In genomic region chr1:54152696-54153095, GRCh38 we compare ENCODE assay signal across 25 cellular contexts. TPM values are rescaled to one million over a fixed set of nuclear protein-coding genes. Genes with fewer than 3 reads are reported as not detected.
DNase-seq lines count a peak whose midpoint lies in the region; ATAC-seq, FAIRE-seq and TF ChIP-seq lines count a peak whose summit lies in the region.
"Had no signal": no experiment of that assay in that cellular context is flagged by ENCODE, and none has a peak within 500 bp of the region (broad histone marks: within the 10 kb centered on the region; RNA-seq: fewer than 3 reads in every experiment).

CDCP2 (minus strand) TSS chr1:54153000; CDS start chr1:54152922, 78 bp downstream.

- FAIRE-seq in A549 (lab: Jason Lieb, UNC): no peak
- FAIRE-seq: K562 had no signal

- H3K27me3 ChIP-seq in NT2/D1 (ENCODE audit: insufficient read depth, insufficient read length) (no peaks in the 10 kb centered on the region), fibroblast of lung (ENCODE audit: control insufficient read depth, insufficient read depth, low read length) (peaks cover 3% of the 10 kb centered on the region), parathyroid adenoma (ENCODE audit: control insufficient read depth, insufficient read depth, low read length) (no peaks in the 10 kb centered on the region)

- POLR2A ChIA-PET in A549 (lab: Yijun Ruan, JAX): no interaction called here

- H3K4me1 ChIP-seq in A549 (peaks cover 13% of the 10 kb centered on the region), NT2/D1 (ENCODE audit: insufficient read depth, insufficient read length) (peaks cover 9% of the 10 kb centered on the region), fibroblast of lung (ENCODE audit: control insufficient read depth, extremely low read depth, insufficient read depth, low read length) (no peaks in the 10 kb centered on the region), parathyroid adenoma (no peaks in the 10 kb centered on the region)
- H3K4me1 ChIP-seq: prostate gland had no signal

- H3K27me3 Mint-ChIP-seq in activated T-cell treated with anti-CD3 and anti-CD28 coated beads, Interleukin-2, amount 50 U/mL, for 4 hours (ENCODE audit: low read depth): no peaks in the 10 kb centered on the region
- H3K27me3 Mint-ChIP-seq: activated naive CD4-positive, alpha-beta T cell treated with anti-CD3 and anti-CD28 coated beads, Interleukin-2, amount 50 U/mL, for 24 hours; dendritic cell treated with granulocyte-macrophage colony-stimulating factor and Interleukin-4, amounts not matched to agents 40 ng/mL and 50 ng/mL, for 4 days; naive thymus-derived CD8-positive, alpha-beta T cell; stimulated activated memory B cell treated with anti-CD40 and anti-IgM and Interleukin-4, amounts not matched to agents 10 μg/mL and 1 μg/mL and 100 μg/mL, for 72 hours; type B pancreatic cell had no signal

- WGBS in A549 (ENCODE audit: missing lambda C conversion rate): 81% methylated on average over 5 of the region's 5 CpGs

- no peak for TF ChIP-seq EP300 in A549 (IDR thresholded peaks at IDR 0.05)

- TF ChIP-seq RAD21 in A549 (conservative IDR thresholded peaks at IDR 0.05 in 1 of 2, IDR thresholded peaks at IDR 0.05 in 1 of 2): no peak

- H4K20me1 ChIP-seq in fibroblast of lung (ENCODE audit: control insufficient read depth, extremely low read depth, insufficient read depth, low read length): no peaks in the 10 kb centered on the region

- no peak for TF ChIP-seq POLR2A in A549 (IDR thresholded peaks at IDR 0.05; ENCODE audit: low read length)

- CTCF ChIA-PET in A549 (lab: Yijun Ruan, JAX): interaction anchor here (1.5 kb wide), 1 partner anchor 253 kb away, joined by 3 read pairs; the partner anchor contains the start of gene SSBP3

- TF ChIP-seq CTCF in A549 (IDR thresholded peaks at IDR 0.05) (no peak), fibroblast of lung (conservative IDR thresholded peaks at IDR 0.05 in 1 of 2, IDR thresholded peaks at IDR 0.05 in 1 of 2; ENCODE audit: low read depth in 1 of 2, low read length in 2 of 2) (no peak), parathyroid adenoma (IDR thresholded peaks at IDR 0.05) (no peak)

- DNase-seq in A549 (ENCODE audit: low read depth in 1 of 2, low spot score in 1 of 2) (no peak), NT2/D1 (ENCODE audit: low read depth, low spot score) (no peak), fibroblast of lung (ENCODE audit: low read depth in 2 of 2) (no peak), NCI-H187 treated with DMSO at 0.1 percent for 48 hours (lab: John Stamatoyannopoulos, UW) (no peak), germinal center (ENCODE audit: low spot score) (no peak)
- DNase-seq in activated T-cell treated with anti-CD3 and anti-CD28 coated beads, Interleukin-2, amount 50 U/mL, for 4 hours: no peak
- DNase-seq: activated T-cell treated with anti-CD3 and anti-CD28 coated beads, Interleukin-2, amount 50 U/mL, for 72 hours; DMS79 treated with DMSO at 0.1 percent for 48 hours; naive thymus-derived CD8-positive, alpha-beta T cell; NCI-H2081; NCI-H510A treated with DMSO at 0.1 percent for 48 hours; SHP77 treated with DMSO at 0.1 percent for 48 hours had no signal

- 0 out of 6 replicates have a peak within 1 kb of the TSS, but pooled peaks of 1 of the 2 experiments have one; percentile 30 for H3K27ac ChIP-seq in A549
- H3K27ac ChIP-seq in fibroblast of lung (ENCODE audit: insufficient read depth, low read length): no peak within 1 kb of the TSS
- no peak within 1 kb of the TSS for H3K27ac ChIP-seq in parathyroid adenoma
- H3K27ac ChIP-seq: epithelial cell of prostate had no signal

- no peaks in the 10 kb centered on the region for H3K4me1 Mint-ChIP-seq in activated T-cell treated with anti-CD3 and anti-CD28 coated beads, Interleukin-2, amount 50 U/mL, for 4 hours (ENCODE audit: low read depth)
- H3K4me1 Mint-ChIP-seq: activated naive CD4-positive, alpha-beta T cell treated with anti-CD3 and anti-CD28 coated beads, Interleukin-2, amount 50 U/mL, for 24 hours; CD8-positive, alpha-beta memory T cell; stimulated activated memory B cell treated with anti-CD40 and anti-IgM and Interleukin-4, amounts not matched to agents 10 μg/mL and 1 μg/mL and 100 μg/mL, for 72 hours had no signal

- H3K4me3 ChIP-seq in A549 (no peak within 1 kb of the TSS), NT2/D1 (ENCODE audit: insufficient read length, low read depth) (no peak within 1 kb of the TSS), fibroblast of lung (replicated peaks in 1 of 4; ENCODE audit: control extremely low read depth in 1 of 4, insufficient read depth in 1 of 4, low read depth in 3 of 4, low read length in 4 of 4) (no peak within 1 kb of the TSS), parathyroid adenoma (ENCODE audit: low read depth, low read length) (no peak within 1 kb of the TSS)
- H3K4me3 ChIP-seq: HAP-1, K562, lung, prostate gland had no signal

- H3K36me3 Mint-ChIP-seq in activated T-cell treated with anti-CD3 and anti-CD28 coated beads, Interleukin-2, amount 50 U/mL, for 4 hours (ENCODE audit: insufficient read depth): no peaks in the 10 kb centered on the region
- H3K36me3 Mint-ChIP-seq: activated naive CD4-positive, alpha-beta T cell treated with anti-CD3 and anti-CD28 coated beads, Interleukin-2, amount 50 U/mL, for 24 hours; CD8-positive, alpha-beta memory T cell; naive thymus-derived CD8-positive, alpha-beta T cell; stimulated activated memory B cell treated with anti-CD40 and anti-IgM and Interleukin-4, amounts not matched to agents 10 μg/mL and 1 μg/mL and 100 μg/mL, for 72 hours; type B pancreatic cell had no signal

- H3K79me2 ChIP-seq in fibroblast of lung (ENCODE audit: control insufficient read depth, insufficient read depth, low read length): no peaks in the 10 kb centered on the region
- H3K79me2 ChIP-seq in parathyroid adenoma: no peaks in the 10 kb centered on the region

- no peaks in the 10 kb centered on the region for H3K9me3 Mint-ChIP-seq in activated T-cell treated with anti-CD3 and anti-CD28 coated beads, Interleukin-2, amount 50 U/mL, for 4 hours
- H3K9me3 Mint-ChIP-seq: activated naive CD4-positive, alpha-beta T cell treated with anti-CD3 and anti-CD28 coated beads, Interleukin-2, amount 50 U/mL, for 24 hours; activated T-cell treated with anti-CD3 and anti-CD28 coated beads, Interleukin-2, amount 50 U/mL, for 72 hours; CD8-positive, alpha-beta memory T cell; dendritic cell treated with granulocyte-macrophage colony-stimulating factor and Interleukin-4, amounts not matched to agents 40 ng/mL and 50 ng/mL, for 4 days; naive thymus-derived CD8-positive, alpha-beta T cell; stimulated activated memory B cell treated with anti-CD40 and anti-IgM and Interleukin-4, amounts not matched to agents 10 μg/mL and 1 μg/mL and 100 μg/mL, for 72 hours; T-helper 1 cell treated with Interleukin-12 subunit alpha and Interleukin-12 subunit beta and Interleukin-4 antibody, amounts not matched to agents 30 μg/mL and 1 μg/mL, for 36 hours; type B pancreatic cell had no signal

- H3K4me2 ChIP-seq in A549 (0 out of 3 replicates have a peak within 1 kb of the TSS, but pooled peaks have one; percentile 12), fibroblast of lung (ENCODE audit: extremely low read depth, insufficient read depth, low read length) (peak within 1 kb of the TSS; percentile 59), parathyroid adenoma (ENCODE audit: low read length) (no peak within 1 kb of the TSS)

- no peak within 1 kb of the TSS for H3K4me3 Mint-ChIP-seq in activated T-cell treated with anti-CD3 and anti-CD28 coated beads, Interleukin-2, amount 50 U/mL, for 4 hours
- H3K4me3 Mint-ChIP-seq: activated naive CD4-positive, alpha-beta T cell treated with anti-CD3 and anti-CD28 coated beads, Interleukin-2, amount 50 U/mL, for 24 hours; activated T-cell treated with anti-CD3 and anti-CD28 coated beads, Interleukin-2, amount 50 U/mL, for 72 hours; CD8-positive, alpha-beta memory T cell; dendritic cell treated with granulocyte-macrophage colony-stimulating factor and Interleukin-4, amounts not matched to agents 40 ng/mL and 50 ng/mL, for 4 days; stimulated activated memory B cell treated with anti-CD40 and anti-IgM and Interleukin-4, amounts not matched to agents 10 μg/mL and 1 μg/mL and 100 μg/mL, for 72 hours; T-helper 1 cell treated with Interleukin-12 subunit alpha and Interleukin-12 subunit beta and Interleukin-4 antibody, amounts not matched to agents 30 μg/mL and 1 μg/mL, for 36 hours; type B pancreatic cell had no signal

- H3K36me3 ChIP-seq in NT2/D1 (ENCODE audit: insufficient read depth, insufficient read length, low read length) (no peaks in the 10 kb centered on the region), fibroblast of lung (ENCODE audit: control insufficient read depth, insufficient read depth, low read length) (no peaks in the 10 kb centered on the region), parathyroid adenoma (ENCODE audit: control insufficient read depth, insufficient read depth, low read length) (no peaks in the 10 kb centered on the region)
- H3K36me3 ChIP-seq: HAP-1, prostate gland had no signal

- ATAC-seq in A549 (no peak), HG02840 (IDR thresholded peaks at IDR 0.05; ENCODE audit: low FRiP score, unreplicated experiment) (no peak)
- ATAC-seq in activated T-cell treated with anti-CD3 and anti-CD28 coated beads, Interleukin-2, amount 50 U/mL, for 4 hours: no peak
- ATAC-seq: activated T-cell treated with anti-CD3 and anti-CD28 coated beads, Interleukin-2, amount 50 U/mL, for 72 hours; K562; naive thymus-derived CD8-positive, alpha-beta T cell; stimulated activated memory B cell treated with anti-CD40 and anti-IgM and Interleukin-4, amounts not matched to agents 10 μg/mL and 1 μg/mL and 100 μg/mL, for 72 hours had no signal

- H2AFZ ChIP-seq in fibroblast of lung (ENCODE audit: low read length): peak within 1 kb of the TSS; percentile 59
- H2AFZ ChIP-seq in parathyroid adenoma: peak within 1 kb of the TSS; percentile 62

- H3K9me3 ChIP-seq in A549 (no peaks in the 10 kb centered on the region), NT2/D1 (ENCODE audit: insufficient read depth, low read length) (no peaks in the 10 kb centered on the region), fibroblast of lung (ENCODE audit: control insufficient read depth, insufficient read depth, low read depth, low read length) (no peaks in the 10 kb centered on the region), parathyroid adenoma (ENCODE audit: control insufficient read depth, low read length) (no peaks in the 10 kb centered on the region)
- H3K9me3 ChIP-seq: HAP-1, prostate gland had no signal

- H3K9ac ChIP-seq in NT2/D1 (ENCODE audit: insufficient read length, low read depth) (peak within 1 kb of the TSS; percentile 7), fibroblast of lung (ENCODE audit: insufficient read depth, low read length) (no peak within 1 kb of the TSS), parathyroid adenoma (no peak within 1 kb of the TSS)

RNA-seq across cellular contexts. Expression of gene CDCP2, which starts in this region (rescaled TPM):
- not detected in 2 replicates for polyA plus RNA-seq in A549 (2011; rRNA removed)
- not detected in 2 replicates for polyA plus RNA-seq in A549 (2012; cell fraction: cytosol; rRNA removed)
- polyA plus RNA-seq in A549 (2012; cell fraction: nucleus; rRNA removed): 0.02 TPM in 1 of 2 replicates, not detected in the other
- polyA plus RNA-seq in A549 (2017; fragmentation: RNase III; extraction: RNeasy Plus Mini Kit Qiagen cat#74134 plus additional on column Dnase treatment): not detected in 3 replicates
- not detected in 2 replicates for polyA minus RNA-seq in A549 (2011; rRNA and poly(A)+ RNA removed)
- not detected in 2 replicates for total RNA-seq in fibroblast of lung
- polyA plus RNA-seq in fibroblast of lung: not detected in 2 replicates
- not detected in 2 replicates for polyA plus RNA-seq in fibroblast of lung (2012)
- not detected in 2 replicates for polyA minus RNA-seq in fibroblast of lung (ENCODE audit: low replicate concordance)
- not detected for total RNA-seq in activated T-cell treated with anti-CD3 and anti-CD28 coated beads, Interleukin-2, amount 50 U/mL, for 4 hours
- total RNA-seq: activated T-cell treated with anti-CD3 and anti-CD28 coated beads, Interleukin-2, amount 50 U/mL, for 72 hours; CD8-positive, alpha-beta memory T cell; K562 had no signal
- polyA plus RNA-seq: CD8-positive, alpha-beta memory T cell; K562; naive thymus-derived CD8-positive, alpha-beta T cell had no signal
